8 cellular contexts compared by ENCODE assay signal in the genomic region with DNA sequence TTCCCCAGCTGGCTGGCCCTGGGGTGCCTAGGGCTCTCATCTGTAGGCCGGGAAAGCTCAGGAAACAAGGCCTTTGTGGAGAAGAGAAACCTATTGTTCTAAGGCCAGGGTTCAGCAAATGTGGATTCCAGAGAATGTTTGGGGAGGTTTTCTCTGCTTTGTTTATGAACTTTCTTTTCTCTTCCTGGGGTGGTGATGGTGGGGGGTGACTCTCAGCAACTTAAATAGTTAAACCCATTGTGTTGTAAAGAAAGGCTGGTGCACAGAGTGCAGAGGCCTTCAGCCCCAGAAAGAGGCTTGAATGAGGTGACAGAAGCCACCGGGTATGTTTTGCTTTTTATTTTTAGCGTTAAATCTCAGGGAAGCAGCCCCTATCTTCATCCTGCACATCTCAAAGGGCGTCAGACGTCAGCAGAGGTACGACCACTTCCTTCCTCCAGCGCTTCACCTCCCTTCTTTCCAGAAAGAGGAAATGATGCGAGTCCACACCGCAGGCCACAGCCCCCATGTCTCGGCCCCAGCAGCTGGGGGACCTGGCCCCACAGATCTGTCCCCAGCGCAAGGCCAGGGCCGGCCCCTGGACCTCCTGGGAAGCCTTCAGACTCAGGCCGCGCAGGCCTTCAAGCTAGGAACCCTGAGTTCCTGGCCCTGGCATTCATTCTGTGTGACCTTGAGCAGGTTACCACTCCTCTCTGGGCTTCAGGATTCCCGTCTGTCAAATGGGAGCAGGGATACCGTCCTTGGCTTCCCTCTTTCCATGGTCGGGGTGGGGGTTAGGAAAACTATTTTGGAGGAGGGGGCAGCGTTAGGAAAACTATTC. TPM values are rescaled to one million over a fixed set of nuclear protein-coding genes. Genes with fewer than 3 reads are reported as not detected.
A peak's percentile ranks its signal among the peaks of the same experiment; 100 is the strongest.
DNase-seq lines count a peak whose midpoint lies in the region; ATAC-seq and TF ChIP-seq lines count a peak whose summit lies in the region.

No MANE protein-coding gene starts in this region.

- CTCF ChIA-PET in T-cell (lab: Charles Lee) = interaction anchor here in 1 of 2 donors (0.6 to 1.3 kb wide), 8 partner anchors 15 to 332 kb away, joined by 3 to 5 read pairs (median 4); partner anchors contain the start of gene RALGAPB

- H3K23me2 ChIP-seq in H9 (ENCODE audit: insufficient read length, low read depth, low read length, poor library complexity, severe bottlenecking) = peaks cover 21% of the 10 kb centered on the region

- peaks cover 0 to 14% (median 0%) of the 10 kb centered on the region in 11 experiments; a peak in 5 of 22 replicates for H4K20me1 ChIP-seq in BLaER1 treated with 17β-estradiol and CSF1 and Interleukin-3, amounts not matched to agents 10 nM and 100 nM
- no peaks in the 10 kb centered on the region for H4K20me1 ChIP-seq in H9 (ENCODE audit: control insufficient read depth, insufficient read depth, insufficient read length)

- TF ChIP-seq RAD21 in liver (IDR thresholded peaks at IDR 0.05) = no peak

- no peak overlapping the region for H2BK15ac ChIP-seq in H9 (ENCODE audit: low read depth, low read length)

- no peak overlapping the region for H2AFZ ChIP-seq in H9 (ENCODE audit: low read length)

- in situ Hi-C loops in ACHN (cut with HindIII; ENCODE audit: low pct_ligation_motif_present, low pct_unique_long_range_greater_than_20kb, low sequenced_read_pairs) = no loop called here

- no peak overlapping the region for H2AK5ac ChIP-seq in H9 (ENCODE audit: insufficient read length, low read length)

- DNase-seq in H9 (peak; percentile 66), T-cell (peak; percentile 51 to 93 (median 84)), occipital lobe (lab: John Stamatoyannopoulos, UW) (no peak), ACHN (no peak)
- DNase-seq in activated naive CD8-positive, alpha-beta T cell treated with anti-CD3 and anti-CD28 coated beads, Interleukin-2, amount 10 ng/mL, durations not matched to agents 7 days and 5 days = peak; percentile 85
- DNase-seq in stimulated activated CD4-positive, alpha-beta T cell treated with anti-CD3 and anti-CD28 coated beads, TNF-alpha, amount 100 ng/mL, for 4 hours (ENCODE audit: low read depth in 3 of 3) = peak; percentile 18 to 41 (median 31)

- H3K27ac Mint-ChIP-seq in H9 = peak overlapping the region; percentile 96 to 98 (median 96)
- H3K27ac Mint-ChIP-seq in T-cell = peak overlapping the region; percentile 97
- H3K27ac Mint-ChIP-seq in activated naive CD8-positive, alpha-beta T cell treated with anti-CD3 and anti-CD28 coated beads, Interleukin-2, amount 10 ng/mL, durations not matched to agents 7 days and 5 days = peak overlapping the region; percentile 95

- no peak overlapping the region for H4K5ac ChIP-seq in H9 (ENCODE audit: insufficient read length, low read depth, low read length)

- H3K79me1 ChIP-seq in H9 (ENCODE audit: insufficient read depth, low read depth, low read length, poor library complexity, severe bottlenecking) = no peaks in the 10 kb centered on the region

- peaks cover 0 to 2% (median 0%) of the 10 kb centered on the region in 3 experiments; a peak in 1 of 7 replicates for H3K36me3 Mint-ChIP-seq in H9 (ENCODE audit: insufficient read depth in 1 of 3, low read depth in 3 of 3)
- H3K36me3 Mint-ChIP-seq in T-cell = peaks cover 9% of the 10 kb centered on the region
- H3K36me3 Mint-ChIP-seq in activated naive CD8-positive, alpha-beta T cell treated with anti-CD3 and anti-CD28 coated beads, Interleukin-2, amount 10 ng/mL, durations not matched to agents 7 days and 5 days = peaks cover 17% of the 10 kb centered on the region

- TF ChIP-seq CTCF in H9 (conservative IDR thresholded peaks at IDR 0.05) (no peak), liver (IDR thresholded peaks at IDR 0.05; ENCODE audit: low read depth, low read length, missing input control) (no peak)

- H3K4me3 Mint-ChIP-seq in H9 (peak overlapping the region; percentile 81 to 92), T-cell (peak overlapping the region; percentile 88 to 91 (median 91))
- H3K4me3 Mint-ChIP-seq in activated naive CD8-positive, alpha-beta T cell treated with anti-CD3 and anti-CD28 coated beads, Interleukin-2, amount 10 ng/mL, durations not matched to agents 7 days and 5 days = peak overlapping the region; percentile 88

- H3K23ac ChIP-seq in H9 (ENCODE audit: insufficient read length, low read depth, low read length) = no peak overlapping the region

- peak overlapping the region; percentile 71 to 85 (median 79) for H3K9ac ChIP-seq in BLaER1 treated with 17β-estradiol and CSF1 and Interleukin-3, amounts not matched to agents 10 nM and 100 nM
- H3K9ac ChIP-seq in H9 (ENCODE audit: extremely low read depth, insufficient read length, low read length) = no peak overlapping the region
- H3K9ac ChIP-seq in liver (ENCODE audit: low read depth in 1 of 2, low read length in 2 of 2) = peak overlapping the region in 1 of 2 donors; percentile 44

- H3K4me3 ChIP-seq in BLaER1 treated with 17β-estradiol and CSF1 and Interleukin-3, amounts not matched to agents 10 nM and 100 nM = peak overlapping the region; percentile 73 to 84 (median 76)
- H3K4me3 ChIP-seq in liver (ENCODE audit: low read depth in 1 of 3, low read length in 3 of 3) = peak overlapping the region in 1 of 3 donors; percentile 54

- H3K4me2 ChIP-seq in BLaER1 treated with 17β-estradiol and CSF1 and Interleukin-3, amounts not matched to agents 10 nM and 100 nM = peak overlapping the region; percentile 94 to 100 (median 99)
- peak overlapping the region; percentile 55 for H3K4me2 ChIP-seq in H9 (ENCODE audit: insufficient read depth, insufficient read length, low read length)

- no peak overlapping the region for H4K91ac ChIP-seq in H9 (ENCODE audit: insufficient read length, low read depth, low read length)

- no peaks in the 10 kb centered on the region for H3K79me2 ChIP-seq in H9 (ENCODE audit: insufficient read depth, low read length)

- peaks cover 34% of the 10 kb centered on the region in 2 experiments for H3K4me1 Mint-ChIP-seq in H9
- peaks cover 48 to 52% (median 49%) of the 10 kb centered on the region in 3 donors for H3K4me1 Mint-ChIP-seq in T-cell
- peaks cover 52% of the 10 kb centered on the region for H3K4me1 Mint-ChIP-seq in activated naive CD8-positive, alpha-beta T cell treated with anti-CD3 and anti-CD28 coated beads, Interleukin-2, amount 10 ng/mL, durations not matched to agents 7 days and 5 days

- H3K27me3 ChIP-seq in BLaER1 treated with 17β-estradiol and CSF1 and Interleukin-3, amounts not matched to agents 10 nM and 100 nM = peaks cover 0 to 9% (median 0%) of the 10 kb centered on the region in 11 experiments; a peak in 2 of 22 replicates
- H3K27me3 ChIP-seq in H9 (ENCODE audit: insufficient read depth, low read length) (no peaks in the 10 kb centered on the region), liver (ENCODE audit: control insufficient read depth in 4 of 4, insufficient read depth in 4 of 4, low read length in 3 of 4) (peaks cover 0 to 7% (median 1%) of the 10 kb centered on the region in 4 donors)

- ATAC-seq in T-cell (replicated peaks in 1 of 4) = peak; percentile 76 to 84 (median 80)
- peak; percentile 68 for ATAC-seq in activated naive CD8-positive, alpha-beta T cell treated with anti-CD3 and anti-CD28 coated beads, Interleukin-2, amount 10 ng/mL, durations not matched to agents 7 days and 5 days (ENCODE audit: low read depth)

- H2BK20ac ChIP-seq in H9 (ENCODE audit: low read depth, low read length, poor library complexity, severe bottlenecking) = no peak overlapping the region

- no peak overlapping the region for H3K14ac ChIP-seq in H9 (ENCODE audit: insufficient read depth, low read length)

- peak overlapping the region; percentile 37 for H3K18ac ChIP-seq in H9 (ENCODE audit: insufficient read length, low read depth, low read length)

- H3K27ac ChIP-seq in BLaER1 treated with 17β-estradiol and CSF1 and Interleukin-3, amounts not matched to agents 10 nM and 100 nM = peak overlapping the region; percentile 47 to 93 (median 87); a peak in 21 of 22 replicates
- H3K27ac ChIP-seq in H9 (ENCODE audit: insufficient read length, low read depth, low read length) = peak overlapping the region; percentile 85
- peak overlapping the region; percentile 60 to 68 for H3K27ac ChIP-seq in liver (ENCODE audit: low read depth in 1 of 2, low read length in 2 of 2)

- POLR2A ChIA-PET in T-cell (lab: Charles Lee) = interaction anchor here (0.6 to 1.4 kb wide), 8 partner anchors 20 to 71 kb away, joined by 3 to 17 read pairs (median 4); partner anchors contain the start of gene ACTR5 (in 1 of the 2)
- POLR2A ChIA-PET in activated naive CD8-positive, alpha-beta T cell treated with anti-CD3 and anti-CD28 coated beads, Interleukin-2, amount 10 ng/mL, durations not matched to agents 7 days and 5 days (lab: Charles Lee) = interaction anchor here (0.7 to 2.9 kb wide), 16 partner anchors 10 to 244 kb away, joined by 3 to 38 read pairs (median 4); partner anchors contain the start of gene ACTR5

- no CpG with 5 or more reads among the region's 18 CpGs for WGBS in H9 (ENCODE audit: extremely low coverage, insufficient read length, low lambda C conversion rate)
- 61% methylated on average over 18 of the region's 18 CpGs for WGBS in liver

- H2BK12ac ChIP-seq in H9 (ENCODE audit: insufficient read length, low read depth, low read length) = no peak overlapping the region

- no peak overlapping the region for H3T11ph ChIP-seq in H9 (ENCODE audit: low read length)

- no peak overlapping the region for H2BK5ac ChIP-seq in H9 (ENCODE audit: insufficient read length, low read length)

- H3K9me3 ChIP-seq in BLaER1 treated with 17β-estradiol and CSF1 and Interleukin-3, amounts not matched to agents 10 nM and 100 nM (replicated peaks in 1 of 11) = no peaks in the 10 kb centered on the region
- no peaks in the 10 kb centered on the region for H3K9me3 ChIP-seq in H9 (ENCODE audit: control insufficient read depth, low read depth, low read length)
- H3K9me3 ChIP-seq in liver (ENCODE audit: control insufficient read depth in 4 of 4, low read length in 3 of 4) = no peaks in the 10 kb centered on the region

- H2BK120ac ChIP-seq in H9 (ENCODE audit: low read depth, low read length, poor library complexity, severe bottlenecking) = no peak overlapping the region

- H3K56ac ChIP-seq in H9 (ENCODE audit: insufficient read length, low read depth, low read length) = no peak overlapping the region

- peaks cover 0 to 3% of the 10 kb centered on the region in 2 experiments; a peak in 1 of 5 replicates for H3K9me3 Mint-ChIP-seq in H9
- H3K9me3 Mint-ChIP-seq in T-cell = no peaks in the 10 kb centered on the region
- no peaks in the 10 kb centered on the region for H3K9me3 Mint-ChIP-seq in activated naive CD8-positive, alpha-beta T cell treated with anti-CD3 and anti-CD28 coated beads, Interleukin-2, amount 10 ng/mL, durations not matched to agents 7 days and 5 days

- no peak overlapping the region for H4K8ac ChIP-seq in H9 (replicated peaks; ENCODE audit: insufficient read length, low read depth, low read length)

- peaks cover 26 to 60% (median 54%) of the 10 kb centered on the region in 10 experiments for H3K4me1 ChIP-seq in BLaER1 treated with 17β-estradiol and CSF1 and Interleukin-3, amounts not matched to agents 10 nM and 100 nM
- H3K4me1 ChIP-seq in H9 (ENCODE audit: insufficient read depth, low read length) = peaks cover 3% of the 10 kb centered on the region; the same call in 1 of the 2 replicates
- peaks cover 5 to 15% (median 12%) of the 10 kb centered on the region in 4 donors for H3K4me1 ChIP-seq in liver (ENCODE audit: control insufficient read depth in 4 of 4, insufficient read depth in 4 of 4, low read length in 3 of 4)

- peaks cover 24% of the 10 kb centered on the region for H3K27me3 Mint-ChIP-seq in H9 (ENCODE audit: low read depth)
- H3K27me3 Mint-ChIP-seq in T-cell = no peaks in the 10 kb centered on the region
- H3K27me3 Mint-ChIP-seq in activated naive CD8-positive, alpha-beta T cell treated with anti-CD3 and anti-CD28 coated beads, Interleukin-2, amount 10 ng/mL, durations not matched to agents 7 days and 5 days = no peaks in the 10 kb centered on the region

- H3K4ac ChIP-seq in H9 (ENCODE audit: low read depth, low read length) = no peak overlapping the region

- no peaks in the 10 kb centered on the region for H3K36me3 ChIP-seq in BLaER1 treated with 17β-estradiol and CSF1 and Interleukin-3, amounts not matched to agents 10 nM and 100 nM
- H3K36me3 ChIP-seq in liver (ENCODE audit: control insufficient read depth in 4 of 4, insufficient read depth in 3 of 4, low read depth in 1 of 4, low read length in 3 of 4) = no peaks in the 10 kb centered on the region

RNA-seq across cellular contexts. Expression of gene PPP1R16B, which starts 0.6 kb away (rescaled TPM):
- 8.2 TPM in 2 replicates for total RNA-seq in H9 (2021)
- total RNA-seq in T-cell = 10 to 100 TPM; 32.0 to 58.5 (median 50.2) TPM
- total RNA-seq in activated naive CD8-positive, alpha-beta T cell treated with anti-CD3 and anti-CD28 coated beads, Interleukin-2, amount 10 ng/mL, durations not matched to agents 7 days and 5 days = 10 to 100 TPM; 72.9 to 73.4 TPM
- 1 to 10 TPM in 1 of 2 donors, under 1 TPM in 1; 0.84 to 5.7 TPM for total RNA-seq in liver
- polyA plus RNA-seq in liver = 1 to 10 TPM in 1 of 2 donors, under 1 TPM in 1; 0.97 to 1.4 TPM
- total RNA-seq in occipital lobe = 12.9 TPM

RNA-seq across cellular contexts. Expression of gene ACTR5, which starts 56.6 kb away (rescaled TPM):
- total RNA-seq in H9 (2021) (14.0 and 14.1 TPM in 2 replicates), T-cell (10 to 100 TPM; 15.8 to 20.1 (median 18.8) TPM), liver (1 to 10 TPM; 5.0 to 5.4 TPM), occipital lobe (10.1 TPM)
- 10 to 100 TPM; 10.4 to 11.9 TPM for total RNA-seq in activated naive CD8-positive, alpha-beta T cell treated with anti-CD3 and anti-CD28 coated beads, Interleukin-2, amount 10 ng/mL, durations not matched to agents 7 days and 5 days
- polyA plus RNA-seq in liver = 1 to 10 TPM; 1.9 to 2.9 TPM

Comparison
In these comparisons a context has a peak if more than half of its experiments do, and no peak if none do; other contexts are left out.
1. DNase-seq: peak in H9 (single experiment), T-cell (34 of 34), activated naive CD8-positive, alpha-beta T cell treated with anti-CD3 and anti-CD28 coated beads, Interleukin-2, amount 10 ng/mL, durations not matched to agents 7 days and 5 days (single experiment) and stimulated activated CD4-positive, alpha-beta T cell treated with anti-CD3 and anti-CD28 coated beads, TNF-alpha, amount 100 ng/mL, for 4 hours (3 of 3); none in occipital lobe (single experiment) and ACHN (single experiment).
2. Peak in every context shown above with its lines, with median percentiles within 50 percentile points of each other: H3K27ac ChIP-seq, H3K27ac Mint-ChIP-seq and H3K4me3 Mint-ChIP-seq.